In genomic region chr12:5945071-5946008, GRCh38 we compare ENCODE assay signal across 8 cellular contexts. TPM values are rescaled to one million over a fixed set of nuclear protein-coding genes. Genes with fewer than 3 reads are reported as not detected.
DNase-seq lines count a peak whose midpoint lies in the region; ATAC-seq and TF ChIP-seq lines count a peak whose summit lies in the region.

Gene ANO2 (minus strand): TSS chr12:5945259. CDS start chr12:5945217, 42 bp downstream.

- H3K36me3 ChIP-seq in neuronal stem cell (replicated peaks in 1 of 2; ENCODE audit: control insufficient read depth in 2 of 2, insufficient read depth in 2 of 2, low read length in 2 of 2), result no peaks in the 10 kb centered on the region

- no peak within 1 kb of the TSS for H2BK12ac ChIP-seq in neuronal stem cell (ENCODE audit: low read length)

- peak within 1 kb of the TSS; percentile 87 for H3K4me2 ChIP-seq in neuronal stem cell (ENCODE audit: insufficient read depth, low read length, poor library complexity, severe bottlenecking)

- no peak for ATAC-seq in HG02588 (IDR thresholded peaks at IDR 0.05; ENCODE audit: unreplicated experiment)
- ATAC-seq in CD4-positive, alpha-beta T cell (ENCODE audit: poor library complexity), result no peak
- no peak for ATAC-seq in HG03045 (IDR thresholded peaks at IDR 0.05; ENCODE audit: unreplicated experiment)

- intact Hi-C loops in CD4-positive, alpha-beta T cell (cut with DNase I, micrococcal nuclease), result no loop called here

- H3K14ac ChIP-seq in neuronal stem cell (ENCODE audit: low read length), result peak within 1 kb of the TSS; percentile 17

- H3K9me3 ChIP-seq in neuronal stem cell (replicated peaks in 1 of 2; ENCODE audit: control insufficient read depth in 2 of 2, insufficient read depth in 1 of 2, low read depth in 1 of 2, low read length in 2 of 2), result peaks cover 2 to 4% of the 10 kb centered on the region in 2 donors
- no peaks in the 10 kb centered on the region for H3K9me3 ChIP-seq in CD4-positive, alpha-beta T cell (ENCODE audit: control insufficient read depth, low read length)

- no peaks in the 10 kb centered on the region for H3K36me3 Mint-ChIP-seq in CD4-positive, alpha-beta T cell (ENCODE audit: low read depth)

- no peak within 1 kb of the TSS for H3K4me3 Mint-ChIP-seq in CD4-positive, alpha-beta T cell

- CTCF ChIA-PET in CD4-positive, alpha-beta T cell (lab: Charles Lee), result no interaction called here

- no peak within 1 kb of the TSS for H3K23ac ChIP-seq in neuronal stem cell (ENCODE audit: low read depth, low read length, poor library complexity)

- peak within 1 kb of the TSS; percentile 17 for H3K4ac ChIP-seq in neuronal stem cell (ENCODE audit: low read length)

- peaks cover 2 to 3% of the 10 kb centered on the region in 2 donors for H3K4me1 ChIP-seq in neuronal stem cell (ENCODE audit: control insufficient read depth in 2 of 2, insufficient read depth in 1 of 2, low read depth in 1 of 2, low read length in 2 of 2)

- peaks cover 0 to 42% (median 12%) of the 10 kb centered on the region in 3 experiments for H3K27me3 ChIP-seq in neuronal stem cell (ENCODE audit: control insufficient read depth in 3 of 3, insufficient read depth in 3 of 3, low read depth in 1 of 3, low read length in 3 of 3)
- H3K27me3 ChIP-seq in CD4-positive, alpha-beta T cell (ENCODE audit: control insufficient read depth, insufficient read depth, low read length), result peaks cover 52% of the 10 kb centered on the region

- no peak within 1 kb of the TSS for H2BK120ac ChIP-seq in neuronal stem cell (ENCODE audit: low read depth, low read length)

- no peak within 1 kb of the TSS for H3K27ac ChIP-seq in neuronal stem cell (replicated peaks; ENCODE audit: low read length)
- H3K27ac ChIP-seq in CD4-positive, alpha-beta T cell (ENCODE audit: low read depth, low read length), result no peak within 1 kb of the TSS

- H2BK5ac ChIP-seq in neuronal stem cell (ENCODE audit: low read length), result peak within 1 kb of the TSS; percentile 15

- no CpG with 5 or more reads among the region's 66 CpGs for WGBS in neuronal stem cell (ENCODE audit: extremely low coverage in 2 of 2, insufficient read length in 2 of 2, insufficient replicate concordance in 1 of 2), 2 donors

- no peaks in the 10 kb centered on the region for H3K9me3 Mint-ChIP-seq in CD4-positive, alpha-beta T cell

- TF ChIP-seq CTCF in fibroblast of the aortic adventitia (IDR thresholded peaks at IDR 0.05; ENCODE audit: insufficient read depth, low read length) (no peak), GM20000 (IDR thresholded peaks at IDR 0.05; ENCODE audit: extremely low read depth, missing control alignments) (no peak)
- no peak for TF ChIP-seq CTCF in CD4-positive, alpha-beta T cell (IDR thresholded peaks at IDR 0.05)

- no peaks in the 10 kb centered on the region for H3K4me1 Mint-ChIP-seq in CD4-positive, alpha-beta T cell (ENCODE audit: low read depth)

- no peaks in the 10 kb centered on the region for H3K79me1 ChIP-seq in neuronal stem cell (ENCODE audit: low read depth, low read length)

- H3K9ac ChIP-seq in neuronal stem cell (ENCODE audit: low read depth, low read length, poor library complexity), result peak within 1 kb of the TSS; percentile 45

- no peak within 1 kb of the TSS for H4K91ac ChIP-seq in neuronal stem cell (ENCODE audit: low read depth, low read length, poor library complexity)

- H2AK5ac ChIP-seq in neuronal stem cell (ENCODE audit: low read depth, low read length), result no peak within 1 kb of the TSS

- H4K8ac ChIP-seq in neuronal stem cell (ENCODE audit: low read depth, low read length), result peak within 1 kb of the TSS; percentile 87

- peak; percentile 29 for DNase-seq in COLO668 (lab: John Stamatoyannopoulos, UW; ENCODE audit: unreplicated experiment)
- DNase-seq in NCI-H748 (lab: John Stamatoyannopoulos, UW; ENCODE audit: unreplicated experiment), result peak; percentile 64
- DNase-seq in fibroblast of the aortic adventitia (ENCODE audit: low read depth), result no peak
- peak; percentile 62 for DNase-seq in neuronal stem cell (ENCODE audit: low spot score)
- DNase-seq in CD4-positive, alpha-beta T cell, result no peak
- no peak for DNase-seq in GM20000 (ENCODE audit: low spot score)

- H3K18ac ChIP-seq in neuronal stem cell (ENCODE audit: low read length), result peak within 1 kb of the TSS; percentile 96

- H3K4me3 ChIP-seq in fibroblast of the aortic adventitia (ENCODE audit: low read depth, low read length) (peak within 1 kb of the TSS; percentile 31), neuronal stem cell (ENCODE audit: low read length in 2 of 2) (peak within 1 kb of the TSS; percentile 58 to 88)

- H2AFZ ChIP-seq in neuronal stem cell (ENCODE audit: low read length), result peak within 1 kb of the TSS; percentile 98

- H2BK15ac ChIP-seq in neuronal stem cell (ENCODE audit: low read length), result peak within 1 kb of the TSS; percentile 79

- peaks cover 88% of the 10 kb centered on the region for H3K27me3 Mint-ChIP-seq in CD4-positive, alpha-beta T cell

- POLR2A ChIA-PET in CD4-positive, alpha-beta T cell (lab: Charles Lee), result no interaction called here

- no peak within 1 kb of the TSS for H3K27ac Mint-ChIP-seq in CD4-positive, alpha-beta T cell

RNA-seq across cellular contexts. Expression of gene ANO2, which starts in this region (rescaled TPM):
- not detected in 2 replicates for total RNA-seq in fibroblast of the aortic adventitia (ENCODE audit: low replicate concordance)
- 1.2 TPM for polyA plus RNA-seq in neuronal stem cell (2013, experiment 1 of 2)
- polyA plus RNA-seq in neuronal stem cell (2013, experiment 2 of 2), result 1.3 TPM
- total RNA-seq in CD4-positive, alpha-beta T cell, result not detected

Comparison
In these comparisons a context has a peak if more than half of its experiments do, and no peak if none do; other contexts are left out.
1. DNase-seq: peak in COLO668 (single experiment), NCI-H748 (single experiment) and neuronal stem cell (single experiment); none in fibroblast of the aortic adventitia (single experiment), CD4-positive, alpha-beta T cell (0 of 10) and GM20000 (single experiment).